In genomic region chr16:2752035-2752849, GRCh38 we compare ENCODE assay signal across 8 cellular contexts. TPM values are rescaled to one million over a fixed set of nuclear protein-coding genes. Genes with fewer than 3 reads are reported as not detected.
DNase-seq lines count a peak whose midpoint lies in the region; ATAC-seq, FAIRE-seq and TF ChIP-seq lines count a peak whose summit lies in the region.

Gene SRRM2 (plus strand): TSS chr16:2752638. CDS start chr16:2756365, 3,727 bp downstream.

- intact Hi-C loops in IMR-90 (cut with micrococcal nuclease): no loop called here
- intact Hi-C loops in OCI-LY7 (cut with micrococcal nuclease; ENCODE audit: unreplicated experiment): loop anchor here (1.0 to 10.0 kb wide), 5 partner anchors 25 to 217 kb away; partner anchors contain the start of genes CEMP1, ELOB, KCTD5 and PDPK1
- intact Hi-C loops in endothelial cell of umbilical vein (cut with micrococcal nuclease): loop anchor here (1.0 to 5.0 kb wide), 4 partner anchors 25 to 750 kb away; partner anchors contain the start of genes CLUAP1, ELOB and KCTD5

- FAIRE-seq in endothelial cell of umbilical vein (lab: Jason Lieb, UNC): peak; percentile 96

- H4K8ac ChIP-seq in IMR-90 (ENCODE audit: low read depth in 2 of 2, low read length in 2 of 2): peak within 1 kb of the TSS; percentile 93 to 100

- peaks cover 63% of the 10 kb centered on the region for H3K79me2 ChIP-seq in OCI-LY7 (ENCODE audit: insufficient read depth, low read depth, low read length)
- H3K79me2 ChIP-seq in endothelial cell of umbilical vein (ENCODE audit: control insufficient read depth, insufficient read depth, low read length): peaks cover 44% of the 10 kb centered on the region

- H3K9me1 ChIP-seq in IMR-90 (ENCODE audit: insufficient read depth, low read length) (peaks cover 11% of the 10 kb centered on the region), endothelial cell of umbilical vein (replicated peaks; ENCODE audit: control insufficient read depth, extremely low read depth, insufficient read depth, low read length) (no peaks in the 10 kb centered on the region)

- H2BK20ac ChIP-seq in IMR-90 (ENCODE audit: low read depth, low read length): peak within 1 kb of the TSS; percentile 77

- TF ChIP-seq POLR2A in IMR-90 (IDR thresholded peaks at IDR 0.05; ENCODE audit: low read depth, low read length) (peak; percentile 97), endothelial cell of umbilical vein (IDR thresholded peaks at IDR 0.05; ENCODE audit: low read depth, low read length) (peak; percentile 81)

- H3K4me3 ChIP-seq in IMR-90 (ENCODE audit: insufficient read depth, low read depth, low read length): peak within 1 kb of the TSS; percentile 88
- H3K4me3 ChIP-seq in OCI-LY7 (ENCODE audit: low read depth, low read length, poor library complexity, severe bottlenecking): peak within 1 kb of the TSS; percentile 99
- H3K4me3 ChIP-seq in endothelial cell of umbilical vein (replicated peaks in 1 of 3; ENCODE audit: insufficient read depth in 1 of 3, low read depth in 1 of 3, low read length in 3 of 3): peak within 1 kb of the TSS; percentile 91 to 96 (median 93)

- H3K9me3 ChIP-seq in IMR-90 (ENCODE audit: control insufficient read depth, insufficient read depth, low read length) (peaks cover 2% of the 10 kb centered on the region; the same call in 1 of the 2 replicates), OCI-LY7 (ENCODE audit: low read length) (no peaks in the 10 kb centered on the region), endothelial cell of umbilical vein (replicated peaks; ENCODE audit: control insufficient read depth, insufficient read depth, low read length) (no peaks in the 10 kb centered on the region)

- peaks cover 14 to 46% of the 10 kb centered on the region in 2 experiments for H3K79me1 ChIP-seq in IMR-90 (ENCODE audit: low read depth in 1 of 2, low read length in 2 of 2)

- POLR2A ChIA-PET in IMR-90 (lab: Charles Lee; ENCODE audit: unreplicated experiment) (interaction anchor here (0.6 to 1.4 kb wide), 5 partner anchors 11 to 1174 kb away, joined by 3 to 8 read pairs (median 4); no protein-coding TSS in a partner anchor), OCI-LY7 (lab: Charles Lee) (interaction anchor here (0.6 to 0.7 kb wide), 4 partner anchors 72 to 310 kb away, joined by 3 to 4 read pairs (median 4); no protein-coding TSS in a partner anchor), endothelial cell of umbilical vein (lab: Charles Lee) (interaction anchor here (0.5 to 1.0 kb wide), 3 partner anchors 70 to 272 kb away, joined by 3 to 7 read pairs (median 4); partner anchors contain the start of gene KCTD5)

- ATAC-seq in GM21529 (IDR thresholded peaks at IDR 0.05; ENCODE audit: unreplicated experiment): peak; percentile 77
- peak; percentile 94 for ATAC-seq in IMR-90 (ENCODE audit: low read depth)

- WGBS in IMR-90 (ENCODE audit: extremely low coverage in 2 of 2, insufficient read length in 1 of 2), 2 experiments: 1% methylated on average over 60 of the region's 99 CpGs; no CpG with 5 or more reads in 1 of the 2 experiments

- H3K4me1 ChIP-seq in IMR-90 (ENCODE audit: control insufficient read depth, insufficient read depth, low read length) (peaks cover 9% of the 10 kb centered on the region), OCI-LY7 (ENCODE audit: insufficient read depth, low read length, poor library complexity, severe bottlenecking) (peaks cover 35% of the 10 kb centered on the region), endothelial cell of umbilical vein (ENCODE audit: control insufficient read depth, extremely low read depth, insufficient read depth, low read length) (peaks cover 26% of the 10 kb centered on the region)

- peak within 1 kb of the TSS; percentile 100 for H3K9ac ChIP-seq in IMR-90 (ENCODE audit: low read depth, low read length)
- peak within 1 kb of the TSS; percentile 69 for H3K9ac ChIP-seq in endothelial cell of umbilical vein (replicated peaks; ENCODE audit: extremely low read depth, insufficient read depth, low read length)

- peak within 1 kb of the TSS; percentile 100 for H2BK15ac ChIP-seq in IMR-90 (ENCODE audit: low read depth, low read length)

- peak within 1 kb of the TSS; percentile 97 for H2BK120ac ChIP-seq in IMR-90 (ENCODE audit: low read depth, low read length)

- H3K36me3 ChIP-seq in IMR-90 (ENCODE audit: control insufficient read depth, insufficient read depth, low read length) (peaks cover 8% of the 10 kb centered on the region), OCI-LY7 (ENCODE audit: insufficient read depth, low read length) (peaks cover 51% of the 10 kb centered on the region), endothelial cell of umbilical vein (ENCODE audit: control insufficient read depth in 2 of 2, extremely low read depth in 1 of 2, insufficient read depth in 2 of 2, low read length in 2 of 2) (peaks cover 2 to 3% of the 10 kb centered on the region in 2 experiments)

- no peaks in the 10 kb centered on the region for H3K9me2 ChIP-seq in OCI-LY7 (ENCODE audit: insufficient read depth, low read length)

- peak within 1 kb of the TSS; percentile 99 for H3K4ac ChIP-seq in IMR-90 (ENCODE audit: low read depth, low read length)

- peak; percentile 97 for DNase-seq in DMS114 treated with DMSO at 0.1 percent for 48 hours (lab: John Stamatoyannopoulos, UW; ENCODE audit: unreplicated experiment)
- peak; percentile 95 for DNase-seq in IMR-90
- DNase-seq in OCI-LY7 (ENCODE audit: low spot score): peak; percentile 98
- DNase-seq in activated T-cell treated with anti-CD3 and anti-CD28 coated beads for 1 hour (ENCODE audit: low read depth): peak; percentile 89
- peak; percentile 98 for DNase-seq in endothelial cell of umbilical vein (ENCODE audit: low read depth, low spot score)
- DNase-seq in midbrain (lab: John Stamatoyannopoulos, UW): peak; percentile 98
- peak; percentile 90 for DNase-seq in stimulated activated CD8-positive, alpha-beta memory T cell treated with anti-CD3 and anti-CD28 coated beads, Interleukin-15, amount 100 ng/mL, for 48 hours (ENCODE audit: low read depth in 2 of 2)

- H3K14ac ChIP-seq in IMR-90 (replicated peaks; ENCODE audit: low read depth, low read length): peak within 1 kb of the TSS; percentile 99

- H3K27ac ChIP-seq in IMR-90 (ENCODE audit: insufficient read depth, low read length) (peak within 1 kb of the TSS; percentile 99), OCI-LY7 (ENCODE audit: low read depth, low read length, poor library complexity, severe bottlenecking) (peak within 1 kb of the TSS; percentile 95), endothelial cell of umbilical vein (ENCODE audit: insufficient read depth, low read depth, low read length) (peak within 1 kb of the TSS; percentile 65)

- H2AK9ac ChIP-seq in IMR-90 (replicated peaks; ENCODE audit: low read depth, low read length, poor library complexity): peak within 1 kb of the TSS; percentile 99

- peak within 1 kb of the TSS; percentile 97 for H3K23ac ChIP-seq in IMR-90 (ENCODE audit: low read depth, low read length)

- in situ Hi-C loops in IMR-90 (cut with MboI; ENCODE audit: low sequenced_read_pairs): no loop called here

- H3K56ac ChIP-seq in IMR-90 (ENCODE audit: extremely low read depth, insufficient read depth, low read length): peak within 1 kb of the TSS; percentile 100

- H2BK5ac ChIP-seq in IMR-90 (ENCODE audit: low read depth, low read length, poor library complexity, severe bottlenecking): peak within 1 kb of the TSS; percentile 99

- H4K91ac ChIP-seq in IMR-90 (ENCODE audit: insufficient read depth, low read depth, low read length): peak within 1 kb of the TSS; percentile 100

- CTCF ChIA-PET in IMR-90 (lab: Yijun Ruan, JAX) (no interaction called here), OCI-LY7 (lab: Charles Lee; ENCODE audit: unreplicated experiment) (interaction anchor here (0.6 to 0.7 kb wide), 2 partner anchors 208 to 276 kb away, joined by 4 to 8 read pairs; no protein-coding TSS in a partner anchor), endothelial cell of umbilical vein (lab: Charles Lee) (interaction anchor here (0.6 to 1.3 kb wide), 2 partner anchors 20 to 136 kb away, joined by 3 read pairs; no protein-coding TSS in a partner anchor)

- H3K4me2 ChIP-seq in IMR-90 (ENCODE audit: low read depth, low read length): peak within 1 kb of the TSS; percentile 99
- H3K4me2 ChIP-seq in OCI-LY7 (ENCODE audit: low read length): peak within 1 kb of the TSS; percentile 83
- peak within 1 kb of the TSS; percentile 98 for H3K4me2 ChIP-seq in endothelial cell of umbilical vein (ENCODE audit: insufficient read depth, low read length)

- H3K18ac ChIP-seq in IMR-90 (ENCODE audit: low read depth, low read length): peak within 1 kb of the TSS; percentile 100

- peak within 1 kb of the TSS; percentile 98 for H2AK5ac ChIP-seq in IMR-90 (ENCODE audit: low read depth, low read length)

- TF ChIP-seq RAD21 in IMR-90 (IDR thresholded peaks at IDR 0.05; ENCODE audit: low read length): no peak

- TF ChIP-seq CTCF in IMR-90 (conservative IDR thresholded peaks at IDR 0.05; ENCODE audit: low read depth, low read length) (no peak), OCI-LY7 (conservative IDR thresholded peaks at IDR 0.05; ENCODE audit: low read length) (no peak), endothelial cell of umbilical vein (IDR thresholded peaks at IDR 0.05; ENCODE audit: extremely low read depth in 1 of 2, insufficient read depth in 1 of 2, low read depth in 1 of 2, low read length in 2 of 2) (no peak)

- H2AFZ ChIP-seq in IMR-90 (replicated peaks; ENCODE audit: low read length, poor library complexity) (peak within 1 kb of the TSS; percentile 99), OCI-LY7 (ENCODE audit: low read length) (peak within 1 kb of the TSS; percentile 40; the same call in 1 of the 2 replicates), endothelial cell of umbilical vein (ENCODE audit: low read depth, low read length) (peak within 1 kb of the TSS; percentile 36)

- BruUV-seq in IMR-90 (replicated peaks; lab: Mats Ljungman, UMichigan): no TSS peak
- no TSS peak for BruUV-seq in OCI-LY7 (replicated peaks; lab: Mats Ljungman, UMichigan)
- no TSS peak for BruUV-seq in endothelial cell of umbilical vein (replicated peaks; lab: Mats Ljungman, UMichigan)

- H3K27me3 ChIP-seq in IMR-90 (ENCODE audit: control insufficient read depth, insufficient read depth, low read length): no peaks in the 10 kb centered on the region
- H3K27me3 ChIP-seq in endothelial cell of umbilical vein (ENCODE audit: control insufficient read depth in 2 of 2, insufficient read depth in 2 of 2, low read length in 2 of 2): no peaks in the 10 kb centered on the region

- peaks cover 45% of the 10 kb centered on the region for H4K20me1 ChIP-seq in IMR-90 (ENCODE audit: insufficient read depth, low read length)
- peaks cover 34% of the 10 kb centered on the region for H4K20me1 ChIP-seq in OCI-LY7 (ENCODE audit: insufficient read depth, low read length)
- peaks cover 23% of the 10 kb centered on the region for H4K20me1 ChIP-seq in endothelial cell of umbilical vein (replicated peaks; ENCODE audit: control insufficient read depth, extremely low read depth, insufficient read depth, low read length)

- dilution Hi-C loops in IMR-90 (cut with HindIII; ENCODE audit: low sequenced_read_pairs, unreplicated experiment): no loop called here
- dilution Hi-C loops in endothelial cell of umbilical vein (cut with MboI; ENCODE audit: extremely low pct_ligation_motif_present, low sequenced_read_pairs): no loop called here

- peak within 1 kb of the TSS; percentile 100 for H4K5ac ChIP-seq in IMR-90 (ENCODE audit: low read depth, low read length)

RNA-seq across cellular contexts. Expression of gene SRRM2, which starts in this region (rescaled TPM):
- total RNA-seq in IMR-90 (2012; rRNA removed): 20.3 and 21.1 TPM in 2 replicates
- 300 and 301 TPM in 2 replicates for polyA plus RNA-seq in IMR-90 (2012; rRNA removed)
- 57.1 and 150 TPM in 2 replicates for polyA plus RNA-seq in IMR-90 (2012; cell fraction: cytosol; rRNA removed)
- polyA plus RNA-seq in IMR-90 (2012; cell fraction: nucleus; rRNA removed; ENCODE audit: low replicate concordance): 949 and 1,549 TPM in 2 replicates
- 206 and 208 TPM in 2 replicates for total RNA-seq in OCI-LY7 (2014; rRNA removed; shearing (Covaris generic))
- 819 and 825 TPM in 2 replicates for total RNA-seq in OCI-LY7 (2022)
- 483 and 492 TPM in 2 replicates for total RNA-seq in endothelial cell of umbilical vein
- 270 and 296 TPM in 2 replicates for polyA plus RNA-seq in endothelial cell of umbilical vein
- 169 and 220 TPM in 2 replicates for polyA plus RNA-seq in endothelial cell of umbilical vein (2011; cell fraction: cytosol; rRNA removed)
- polyA plus RNA-seq in endothelial cell of umbilical vein (2011; cell fraction: nucleus; rRNA removed): 1,376 and 1,655 TPM in 2 replicates
- polyA plus RNA-seq in endothelial cell of umbilical vein (2012): 372 and 395 TPM in 2 replicates
- polyA minus RNA-seq in endothelial cell of umbilical vein: 229 and 305 TPM in 2 replicates
- polyA minus RNA-seq in endothelial cell of umbilical vein (2011; cell fraction: cytosol; rRNA and poly(A)+ RNA removed): 119 TPM
- 325 and 340 TPM in 2 replicates for polyA minus RNA-seq in endothelial cell of umbilical vein (2011; cell fraction: nucleus; rRNA and poly(A)+ RNA removed)

Comparison
In these comparisons a context has a peak if more than half of its experiments do, and no peak if none do; other contexts are left out.
1. Peak in every context shown above with its lines: DNase-seq, ATAC-seq, H3K4me3 ChIP-seq and H3K27ac ChIP-seq.
2. H2AFZ ChIP-seq: peak in every context shown above with its lines; median percentile 99 in IMR-90; 40 in OCI-LY7; 36 in endothelial cell of umbilical vein.